In the genomic region with DNA sequence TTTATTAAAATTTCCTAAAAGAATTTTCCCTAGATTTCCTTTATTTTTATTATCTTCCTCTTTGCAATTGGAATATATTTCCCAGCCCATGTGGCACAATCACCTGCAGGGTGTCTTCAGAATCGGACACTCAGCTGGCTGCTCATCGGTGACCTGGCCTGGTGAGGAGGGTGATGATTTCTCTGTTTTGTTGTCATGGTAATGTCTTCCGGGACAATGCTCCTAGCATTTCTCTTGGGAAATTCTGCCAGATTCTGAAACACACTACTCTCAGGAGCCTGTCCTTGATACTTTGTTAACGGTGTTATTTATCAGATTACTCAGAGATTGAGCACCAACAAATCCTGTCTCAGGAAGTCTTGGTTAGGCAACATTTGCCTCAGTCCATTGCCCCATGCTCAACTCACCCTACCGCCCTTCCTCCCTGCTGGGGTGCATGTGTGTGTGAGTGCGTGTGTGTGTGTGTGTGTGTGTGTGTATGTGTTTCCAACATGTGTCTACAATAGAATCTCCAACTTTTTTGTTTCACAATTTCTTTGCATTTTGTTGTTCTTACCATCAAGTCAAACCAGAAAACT, we compare ENCODE assay signal across 18 cellular contexts.
DNase-seq lines count a peak whose midpoint lies in the region; ATAC-seq lines count a peak whose summit lies in the region.
"Had no signal": no experiment of that assay in that cellular context is flagged by ENCODE, and none has a peak within 500 bp of the region (broad histone marks: within the 10 kb centered on the region; RNA-seq: fewer than 3 reads in every experiment).

No MANE protein-coding gene starts in this region.

- no peaks in the 10 kb centered on the region for H3K79me1 ChIP-seq in mesendoderm (ENCODE audit: low read length)

- H3K79me2 ChIP-seq in mesendoderm (ENCODE audit: control insufficient read depth, insufficient read depth, low read length): no peaks in the 10 kb centered on the region

- H2BK15ac ChIP-seq in mesendoderm (replicated peaks; ENCODE audit: low read depth): no peak overlapping the region

- no peak overlapping the region for H3K18ac ChIP-seq in mesendoderm (ENCODE audit: low read length)

- no peaks in the 10 kb centered on the region for H3K9me3 ChIP-seq in T-helper 17 cell (ENCODE audit: control insufficient read depth, low read length, poor library complexity, severe bottlenecking)

- no peak overlapping the region for H3K4ac ChIP-seq in mesendoderm (ENCODE audit: low read depth, low read length)

- DNase-seq in G401 (ENCODE audit: low spot score): peak; percentile 72
- peak; percentile 66 for DNase-seq in M059J (ENCODE audit: low read depth)
- peak; percentile 58 for DNase-seq in cerebellum (ENCODE audit: low spot score)
- DNase-seq in mesendoderm: peak; percentile 32
- no peak for DNase-seq in activated CD4-positive, alpha-beta T cell treated with anti-CD3 and anti-CD28 coated beads for 1 hour
- no peak for DNase-seq in stimulated activated CD4-positive, alpha-beta T cell treated with anti-CD3 and anti-CD28 coated beads, Interleukin-4, amount 100 ng/mL, for 24 hours
- DNase-seq in SIG-M5 treated with dmso at 0.1 percent for 504 hours (lab: John Stamatoyannopoulos, UW; ENCODE audit: unreplicated experiment): no peak
- DNase-seq in T-helper 17 cell: no peak
- DNase-seq: Calu3; CD4-positive, alpha-beta T cell; DMS53; HCEC 1CT; MV-4-11; NCI-H1436; NCI-H2029; NCI-H69; OCI-M1 had no signal

- H4K5ac ChIP-seq in mesendoderm (ENCODE audit: low read length): no peak overlapping the region

- H2BK5ac ChIP-seq in mesendoderm (ENCODE audit: low read length): no peak overlapping the region

- H3K27ac ChIP-seq in mesendoderm (ENCODE audit: low read depth, low read length): no peak overlapping the region
- H3K27ac ChIP-seq: SJSA1 had no signal

- no peaks in the 10 kb centered on the region for H3K27me3 ChIP-seq in mesendoderm (ENCODE audit: insufficient read depth, low read length, poor library complexity)

- no peak overlapping the region for H3K4me3 Mint-ChIP-seq in T-helper 17 cell
- H3K4me3 Mint-ChIP-seq: CD4-positive, alpha-beta T cell had no signal

- no peak overlapping the region for H3K27ac Mint-ChIP-seq in T-helper 17 cell
- H3K27ac Mint-ChIP-seq: CD4-positive, alpha-beta T cell had no signal

- ATAC-seq in T-helper 17 cell: no peak

- H3K27me3 Mint-ChIP-seq in T-helper 17 cell: no peaks in the 10 kb centered on the region
- H3K27me3 Mint-ChIP-seq: CD4-positive, alpha-beta T cell had no signal

- in situ Hi-C loops in G401 (cut with HindIII; ENCODE audit: low sequenced_read_pairs): no loop called here

- H2BK120ac ChIP-seq in mesendoderm (ENCODE audit: low read depth, low read length): no peak overlapping the region

- no CpG with 5 or more reads among the region's 6 CpGs for whole genome bisulfite sequencing in mesendoderm (ENCODE audit: extremely low coverage, insufficient coverage, low lambda C conversion rate)

- H3K36me3 ChIP-seq in mesendoderm (ENCODE audit: control insufficient read depth, insufficient read depth, low read length): no peaks in the 10 kb centered on the region
- H3K36me3 ChIP-seq: SJSA1 had no signal

- H3K36me3 Mint-ChIP-seq in T-helper 17 cell (ENCODE audit: low read depth): no peaks in the 10 kb centered on the region

- H3K9ac ChIP-seq in mesendoderm (ENCODE audit: low read length): no peak overlapping the region

- H3K4me1 ChIP-seq in mesendoderm (ENCODE audit: control insufficient read depth, low read depth, low read length): no peaks in the 10 kb centered on the region
- H3K4me1 ChIP-seq: SJSA1 had no signal

- no peak overlapping the region for H3K4me2 ChIP-seq in mesendoderm (ENCODE audit: low read length)

- H3K4me1 Mint-ChIP-seq in T-helper 17 cell: no peaks in the 10 kb centered on the region

- H3K23ac ChIP-seq in mesendoderm (ENCODE audit: low read length): no peak overlapping the region

- H3K56ac ChIP-seq in mesendoderm (ENCODE audit: low read length): no peak overlapping the region

- no peak overlapping the region for H4K8ac ChIP-seq in mesendoderm (ENCODE audit: low read depth, low read length)

- no peak overlapping the region for H2AK5ac ChIP-seq in mesendoderm (ENCODE audit: low read length)

- H3K4me3 ChIP-seq in mesendoderm (ENCODE audit: low read length): no peak overlapping the region
- H3K4me3 ChIP-seq: SJSA1 had no signal

Comparison
In these comparisons a context has a peak if more than half of its experiments do, and no peak if none do; other contexts are left out.
1. DNase-seq: peak in G401 (single experiment), M059J (single experiment), cerebellum (single experiment) and mesendoderm (single experiment); none in activated CD4-positive, alpha-beta T cell treated with anti-CD3 and anti-CD28 coated beads for 1 hour (single experiment), stimulated activated CD4-positive, alpha-beta T cell treated with anti-CD3 and anti-CD28 coated beads, Interleukin-4, amount 100 ng/mL, for 24 hours (single experiment), SIG-M5 treated with dmso at 0.1 percent for 504 hours (single experiment) and T-helper 17 cell (0 of 3).